ENCODE assay signal across 2 cellular contexts in the genomic region with DNA sequence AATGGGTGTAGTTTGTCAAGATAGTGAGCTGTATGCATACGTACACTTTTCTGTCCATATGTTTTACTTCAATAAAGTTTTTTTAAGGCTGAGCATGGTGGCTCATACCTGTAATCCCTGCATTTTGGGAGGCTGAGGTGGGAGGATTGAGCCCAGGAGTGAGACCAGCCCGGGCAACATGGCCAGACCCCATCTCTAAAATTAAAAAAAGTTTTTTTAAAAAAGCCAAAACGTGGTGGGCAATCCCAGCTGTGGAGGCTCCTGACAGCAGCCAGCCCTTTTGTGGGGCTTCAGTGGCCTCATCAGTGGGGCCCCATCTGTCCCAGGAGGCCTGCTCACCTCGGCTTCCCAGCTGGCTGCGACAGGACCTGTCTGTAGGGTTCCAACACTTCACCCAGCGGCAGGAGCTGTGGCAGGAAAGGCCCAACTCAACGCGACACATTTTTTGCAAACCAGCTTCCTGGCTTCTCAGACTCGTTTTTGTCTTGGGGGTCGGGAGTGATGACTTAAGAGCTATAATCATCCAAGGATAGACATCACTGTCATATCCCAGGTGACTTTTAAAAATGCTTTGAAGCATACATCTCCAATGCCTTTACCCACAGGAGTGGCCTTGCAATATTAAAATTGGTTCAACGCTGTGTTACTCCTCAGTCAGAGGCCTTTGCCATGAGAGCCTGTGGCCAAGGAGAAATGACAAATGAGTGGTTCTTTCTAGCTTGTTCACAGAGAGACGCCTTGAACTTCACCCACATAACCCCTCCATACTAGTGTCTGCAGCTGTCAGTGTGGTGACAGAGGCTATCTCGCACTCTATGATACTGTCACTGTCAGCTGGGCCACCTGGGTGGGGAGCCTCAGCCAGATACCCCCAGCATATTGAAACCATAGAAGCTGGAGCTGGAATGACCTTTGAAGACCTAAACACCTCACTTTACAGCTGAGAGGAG.
TF ChIP-seq lines count a peak whose summit lies in the region.

No MANE protein-coding gene starts in this region.

TF ChIP-seq in GM23338, 12 proteins besides CTCF, POLR2A, EP300 and RAD21:
- TF ChIP-seq, protein P1, sequence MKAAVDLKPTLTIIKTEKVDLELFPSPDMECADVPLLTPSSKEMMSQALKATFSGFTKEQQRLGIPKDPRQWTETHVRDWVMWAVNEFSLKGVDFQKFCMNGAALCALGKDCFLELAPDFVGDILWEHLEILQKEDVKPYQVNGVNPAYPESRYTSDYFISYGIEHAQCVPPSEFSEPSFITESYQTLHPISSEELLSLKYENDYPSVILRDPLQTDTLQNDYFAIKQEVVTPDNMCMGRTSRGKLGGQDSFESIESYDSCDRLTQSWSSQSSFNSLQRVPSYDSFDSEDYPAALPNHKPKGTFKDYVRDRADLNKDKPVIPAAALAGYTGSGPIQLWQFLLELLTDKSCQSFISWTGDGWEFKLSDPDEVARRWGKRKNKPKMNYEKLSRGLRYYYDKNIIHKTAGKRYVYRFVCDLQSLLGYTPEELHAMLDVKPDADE (IDR thresholded peaks at IDR 0.05), result no peak
- TF ChIP-seq POLR2AphosphoS5 (IDR thresholded peaks at IDR 0.05; ENCODE audit: low read depth), result 0 out of 2 replicates have a peak, but pooled peaks have one; percentile 10

TF ChIP-seq in WTC11, 78 proteins besides CTCF, POLR2A, EP300 and RAD21:
- no peak for TF ChIP-seq AR (CRISPR knock-in tag; IDR thresholded peaks at IDR 0.05)
- no peak for TF ChIP-seq CREM (CRISPR knock-in tag; IDR thresholded peaks at IDR 0.05)
- 0 out of 2 replicates have a peak, but pooled peaks have one; percentile 4 for TF ChIP-seq ZNF425 (CRISPR knock-in tag; conservative IDR thresholded peaks at IDR 0.05)
